ENCODE assay signal across 22 cellular contexts in genomic region chr11:80515097-80515496, GRCh38.
A peak's percentile ranks its signal among the peaks of the same experiment; 100 is the strongest.
DNase-seq lines count a peak whose midpoint lies in the region; ATAC-seq and TF ChIP-seq lines count a peak whose summit lies in the region.
"Had no signal": no experiment of that assay in that cellular context is flagged by ENCODE, and none has a peak within 500 bp of the region (broad histone marks: within the 10 kb centered on the region; RNA-seq: fewer than 3 reads in every experiment).

No MANE protein-coding gene starts in this region.

- no peak for TF ChIP-seq POLR2A in GM18505 (IDR thresholded peaks at IDR 0.05; ENCODE audit: borderline replicate concordance, extremely low read depth, insufficient read depth, insufficient read length)

- H3K4me1 Mint-ChIP-seq in activated T-helper 17 cell treated with anti-CD3 and anti-CD28 coated beads, Interleukin-2, amount 50 U/mL, for 72 hours, result no peaks in the 10 kb centered on the region
- H3K4me1 Mint-ChIP-seq: CD14-positive monocyte had no signal

- no peaks in the 10 kb centered on the region for H3K27me3 Mint-ChIP-seq in activated T-helper 17 cell treated with anti-CD3 and anti-CD28 coated beads, Interleukin-2, amount 50 U/mL, for 72 hours

- peaks cover 15% of the 10 kb centered on the region for H3K9me3 Mint-ChIP-seq in activated T-helper 17 cell treated with anti-CD3 and anti-CD28 coated beads, Interleukin-2, amount 50 U/mL, for 72 hours

- no peak overlapping the region for H3K27ac Mint-ChIP-seq in activated T-helper 17 cell treated with anti-CD3 and anti-CD28 coated beads, Interleukin-2, amount 50 U/mL, for 72 hours
- H3K27ac Mint-ChIP-seq: CD14-positive monocyte, HFFc6 had no signal

- DNase-seq in RPMI8226 (peak; percentile 11), HPDE6-E6E7 (ENCODE audit: extremely low spot score) (no peak), middle frontal gyrus (ENCODE audit: extremely low spot score, low spot score) (no peak)
- DNase-seq: COR-L47, DMS153, EL, HFFc6, MG63, NCI-H1105 treated with DMSO at 0.1 percent for 48 hours, NCI-H187, NCI-H446 treated with DMSO at 0.1 percent for 48 hours, NCI-H748 treated with DMSO at 0.1 percent for 48 hours, Right ventricle myocardium superior, SK-N-SH, T-helper 1 cell had no signal

- no peak overlapping the region for H3K4me3 Mint-ChIP-seq in activated T-helper 17 cell treated with anti-CD3 and anti-CD28 coated beads, Interleukin-2, amount 50 U/mL, for 72 hours
- H3K4me3 Mint-ChIP-seq: CD14-positive monocyte, HFFc6 had no signal

- H3K36me3 Mint-ChIP-seq in activated T-helper 17 cell treated with anti-CD3 and anti-CD28 coated beads, Interleukin-2, amount 50 U/mL, for 72 hours (ENCODE audit: low read depth), result no peaks in the 10 kb centered on the region
- H3K36me3 Mint-ChIP-seq: CD14-positive monocyte had no signal

- peak; percentile 52 for ATAC-seq in GM18505 (IDR thresholded peaks at IDR 0.05; ENCODE audit: unreplicated experiment)
- peak; percentile 75 for ATAC-seq in GM21390 (IDR thresholded peaks at IDR 0.05; ENCODE audit: unreplicated experiment)
- peak; percentile 58 for ATAC-seq in HG03159 (IDR thresholded peaks at IDR 0.05; ENCODE audit: unreplicated experiment)
- ATAC-seq in activated T-helper 17 cell treated with anti-CD3 and anti-CD28 coated beads, Interleukin-2, amount 50 U/mL, for 72 hours (replicated peaks), result no peak
- ATAC-seq: A549, Panc1 had no signal
